Comparison of ENCODE assay signal across 9 cellular contexts in genomic region chr22:42342426-42343135, GRCh38.
DNase-seq lines count a peak whose midpoint lies in the region; ATAC-seq, FAIRE-seq and TF ChIP-seq lines count a peak whose summit lies in the region.
"Had no signal": no experiment of that assay in that cellular context is flagged by ENCODE, and none has a peak within 500 bp of the region (broad histone marks: within the 10 kb centered on the region; RNA-seq: fewer than 3 reads in every experiment).

No MANE protein-coding gene starts in this region.

- no peak; the same call in 2 of the 3 replicates for ATAC-seq in HepG2
- ATAC-seq in right lobe of liver, result no peak
- ATAC-seq in activated naive CD8-positive, alpha-beta T cell treated with anti-CD3 and anti-CD28 coated beads, Interleukin-2, amount 10 ng/mL, durations not matched to agents 7 days and 5 days (ENCODE audit: low read depth), result no peak
- no peak for ATAC-seq in naive B cell (ENCODE audit: low read depth in 2 of 2)

- H3K27me3 ChIP-seq in HepG2 (ENCODE audit: control insufficient read depth in 1 of 2, insufficient read depth in 2 of 2, low read length in 2 of 2), result peaks cover 4 to 51% of the 10 kb centered on the region in 2 experiments
- H3K27me3 ChIP-seq in right lobe of liver, result no peaks in the 10 kb centered on the region

- H3K27ac ChIP-seq in HepG2 (ENCODE audit: extremely low read length, insufficient read depth, low read length) (no peak overlapping the region), right lobe of liver (no peak overlapping the region)

- H3K36me3 Mint-ChIP-seq in activated naive CD8-positive, alpha-beta T cell treated with anti-CD3 and anti-CD28 coated beads, Interleukin-2, amount 10 ng/mL, durations not matched to agents 7 days and 5 days, result no peaks in the 10 kb centered on the region
- H3K36me3 Mint-ChIP-seq in naive B cell, result no peaks in the 10 kb centered on the region

- peak overlapping the region; percentile 48 for H3K27ac Mint-ChIP-seq in activated naive CD8-positive, alpha-beta T cell treated with anti-CD3 and anti-CD28 coated beads, Interleukin-2, amount 10 ng/mL, durations not matched to agents 7 days and 5 days
- H3K27ac Mint-ChIP-seq in naive B cell, result peak overlapping the region in 1 of 6 donors; percentile 21

- 0 out of 2 replicates have a peak overlapping the region, but pooled peaks have one; percentile 23 for H3K4me2 ChIP-seq in HepG2 (ENCODE audit: low read depth, low read length)

- POLR2A ChIA-PET in HepG2 (lab: Yijun Ruan, JAX), result no interaction called here
- POLR2A ChIA-PET in activated naive CD8-positive, alpha-beta T cell treated with anti-CD3 and anti-CD28 coated beads, Interleukin-2, amount 10 ng/mL, durations not matched to agents 7 days and 5 days (lab: Charles Lee), result interaction anchor here (0.5 kb wide), 1 partner anchor 456 kb away, joined by 3 read pairs; no protein-coding TSS in a partner anchor

- peaks cover 12% of the 10 kb centered on the region for H3K27me3 Mint-ChIP-seq in activated naive CD8-positive, alpha-beta T cell treated with anti-CD3 and anti-CD28 coated beads, Interleukin-2, amount 10 ng/mL, durations not matched to agents 7 days and 5 days
- H3K27me3 Mint-ChIP-seq in naive B cell, result peaks cover 30 to 74% (median 45%) of the 10 kb centered on the region in 3 donors

- no peaks in the 10 kb centered on the region for H3K9me3 ChIP-seq in HepG2 (ENCODE audit: low read length)
- no peaks in the 10 kb centered on the region for H3K9me3 ChIP-seq in right lobe of liver

- no peaks in the 10 kb centered on the region for H4K20me1 ChIP-seq in HepG2 (ENCODE audit: insufficient read depth, low read length)

- DNase-seq in HepG2 (ENCODE audit: low spot score) (no peak), right lobe of liver (no peak), naive B cell (no peak), HCEC 1CT (no peak), mesenteric fat pad (ENCODE audit: low spot score) (no peak), T1000 (lab: John Stamatoyannopoulos, UW) (no peak)
- no peak for DNase-seq in activated naive CD8-positive, alpha-beta T cell treated with anti-CD3 and anti-CD28 coated beads, Interleukin-2, amount 10 ng/mL, durations not matched to agents 7 days and 5 days
- DNase-seq in stimulated activated CD4-positive, alpha-beta T cell treated with anti-CD3 and anti-CD28 coated beads, Interleukin-2, amount 100 ng/mL, for 48 hours, result no peak
- DNase-seq: left colon had no signal

- H3K79me2 ChIP-seq in HepG2 (ENCODE audit: insufficient read depth, low read length), result no peaks in the 10 kb centered on the region

- H3K9me3 Mint-ChIP-seq in activated naive CD8-positive, alpha-beta T cell treated with anti-CD3 and anti-CD28 coated beads, Interleukin-2, amount 10 ng/mL, durations not matched to agents 7 days and 5 days, result no peaks in the 10 kb centered on the region
- H3K9me3 Mint-ChIP-seq in naive B cell, result no peaks in the 10 kb centered on the region

- no peaks in the 10 kb centered on the region for H3K4me1 Mint-ChIP-seq in activated naive CD8-positive, alpha-beta T cell treated with anti-CD3 and anti-CD28 coated beads, Interleukin-2, amount 10 ng/mL, durations not matched to agents 7 days and 5 days
- H3K4me1 Mint-ChIP-seq in naive B cell, result peaks cover 8 to 13% (median 12%) of the 10 kb centered on the region in 3 donors

- no peak overlapping the region for H3K4me3 ChIP-seq in HepG2 (replicated peaks in 1 of 3; ENCODE audit: insufficient read depth in 1 of 3, low read depth in 2 of 3, low read length in 3 of 3)
- no peak overlapping the region for H3K4me3 ChIP-seq in right lobe of liver

- in situ Hi-C loops in HepG2 (cut with HindIII; ENCODE audit: extremely low pct_ligation_motif_present, low pct_unique_long_range_greater_than_20kb), result no loop called here

- intact Hi-C loops in HepG2 (cut with micrococcal nuclease; ENCODE audit: unreplicated experiment), result no loop called here
- intact Hi-C loops in right lobe of liver (cut with DNase I), result no loop called here

- no peaks in the 10 kb centered on the region for H3K4me1 ChIP-seq in HepG2 (ENCODE audit: insufficient read depth, low read length)
- H3K4me1 ChIP-seq in right lobe of liver, result no peaks in the 10 kb centered on the region

- H3K9ac ChIP-seq in HepG2 (ENCODE audit: insufficient read depth, low read depth, low read length), result no peak overlapping the region

- 82% methylated on average over 8 of the region's 11 CpGs for WGBS in HepG2 (ENCODE audit: low lambda C conversion rate)
- WGBS in right lobe of liver (ENCODE audit: insufficient coverage, low coverage, low lambda C conversion rate, missing lambda C conversion rate), result 86% methylated on average over 4 of the region's 11 CpGs

- no peak for TF ChIP-seq RAD21 in HepG2 (CRISPR knock-in tag; IDR thresholded peaks at IDR 0.05)

- TF ChIP-seq POLR2A in HepG2 (IDR thresholded peaks at IDR 0.05; ENCODE audit: insufficient read depth in 1 of 2, low read depth in 2 of 2, low read length in 2 of 2), result no peak
- no peak for TF ChIP-seq POLR2A in right lobe of liver (IDR thresholded peaks at IDR 0.05)

- H3K36me3 ChIP-seq in HepG2 (replicated peaks in 1 of 2; ENCODE audit: control insufficient read depth in 1 of 2, insufficient read depth in 2 of 2, low read length in 2 of 2) (no peaks in the 10 kb centered on the region), right lobe of liver (no peaks in the 10 kb centered on the region)

- no peak for TF ChIP-seq CTCF in HepG2 (CRISPR knock-in tag; IDR thresholded peaks at IDR 0.05)
- TF ChIP-seq CTCF in right lobe of liver (IDR thresholded peaks at IDR 0.05), result no peak

- no peak overlapping the region for H2AFZ ChIP-seq in HepG2 (ENCODE audit: low read length)

- peak overlapping the region; percentile 56 for H3K4me3 Mint-ChIP-seq in activated naive CD8-positive, alpha-beta T cell treated with anti-CD3 and anti-CD28 coated beads, Interleukin-2, amount 10 ng/mL, durations not matched to agents 7 days and 5 days
- H3K4me3 Mint-ChIP-seq in naive B cell, result peak overlapping the region; percentile 53 to 86 (median 70)

- CTCF ChIA-PET in HepG2 (lab: Yijun Ruan, JAX; ENCODE audit: low intra/inter-chr PET ratio, low total read pairs), result no interaction called here

- TF ChIP-seq EP300 in HepG2 (IDR thresholded peaks at IDR 0.05; ENCODE audit: low read depth in 2 of 2, low read length in 2 of 2), result no peak
- TF ChIP-seq EP300 in HepG2 (CRISPR knock-in tag; IDR thresholded peaks at IDR 0.05; ENCODE audit: borderline replicate concordance), result no peak

- BruUV-seq in HepG2 (replicated peaks; lab: Mats Ljungman, UMichigan), result no TSS peak

- FAIRE-seq in HepG2 (lab: Jason Lieb, UNC), result no peak

TF ChIP-seq in HepG2, 621 proteins besides CTCF, POLR2A, EP300 and RAD21:
- TF ChIP-seq ZNF570 (CRISPR knock-in tag; IDR thresholded peaks at IDR 0.05; ENCODE audit: borderline replicate concordance), result no peak
- TF ChIP-seq CEBPG (CRISPR knock-in tag; IDR thresholded peaks at IDR 0.05), result no peak
- no peak for TF ChIP-seq WIZ (CRISPR knock-in tag; IDR thresholded peaks at IDR 0.05)
- TF ChIP-seq ZNF747 (CRISPR knock-in tag; IDR thresholded peaks at IDR 0.05; ENCODE audit: borderline replicate concordance), result no peak
- TF ChIP-seq TEAD2 (CRISPR knock-in tag; IDR thresholded peaks at IDR 0.05), result no peak
- no peak for TF ChIP-seq ZNF451 (CRISPR knock-in tag; IDR thresholded peaks at IDR 0.05)
- no peak for TF ChIP-seq ZMAT3 (CRISPR knock-in tag; conservative IDR thresholded peaks at IDR 0.05)
- TF ChIP-seq, protein P1, sequence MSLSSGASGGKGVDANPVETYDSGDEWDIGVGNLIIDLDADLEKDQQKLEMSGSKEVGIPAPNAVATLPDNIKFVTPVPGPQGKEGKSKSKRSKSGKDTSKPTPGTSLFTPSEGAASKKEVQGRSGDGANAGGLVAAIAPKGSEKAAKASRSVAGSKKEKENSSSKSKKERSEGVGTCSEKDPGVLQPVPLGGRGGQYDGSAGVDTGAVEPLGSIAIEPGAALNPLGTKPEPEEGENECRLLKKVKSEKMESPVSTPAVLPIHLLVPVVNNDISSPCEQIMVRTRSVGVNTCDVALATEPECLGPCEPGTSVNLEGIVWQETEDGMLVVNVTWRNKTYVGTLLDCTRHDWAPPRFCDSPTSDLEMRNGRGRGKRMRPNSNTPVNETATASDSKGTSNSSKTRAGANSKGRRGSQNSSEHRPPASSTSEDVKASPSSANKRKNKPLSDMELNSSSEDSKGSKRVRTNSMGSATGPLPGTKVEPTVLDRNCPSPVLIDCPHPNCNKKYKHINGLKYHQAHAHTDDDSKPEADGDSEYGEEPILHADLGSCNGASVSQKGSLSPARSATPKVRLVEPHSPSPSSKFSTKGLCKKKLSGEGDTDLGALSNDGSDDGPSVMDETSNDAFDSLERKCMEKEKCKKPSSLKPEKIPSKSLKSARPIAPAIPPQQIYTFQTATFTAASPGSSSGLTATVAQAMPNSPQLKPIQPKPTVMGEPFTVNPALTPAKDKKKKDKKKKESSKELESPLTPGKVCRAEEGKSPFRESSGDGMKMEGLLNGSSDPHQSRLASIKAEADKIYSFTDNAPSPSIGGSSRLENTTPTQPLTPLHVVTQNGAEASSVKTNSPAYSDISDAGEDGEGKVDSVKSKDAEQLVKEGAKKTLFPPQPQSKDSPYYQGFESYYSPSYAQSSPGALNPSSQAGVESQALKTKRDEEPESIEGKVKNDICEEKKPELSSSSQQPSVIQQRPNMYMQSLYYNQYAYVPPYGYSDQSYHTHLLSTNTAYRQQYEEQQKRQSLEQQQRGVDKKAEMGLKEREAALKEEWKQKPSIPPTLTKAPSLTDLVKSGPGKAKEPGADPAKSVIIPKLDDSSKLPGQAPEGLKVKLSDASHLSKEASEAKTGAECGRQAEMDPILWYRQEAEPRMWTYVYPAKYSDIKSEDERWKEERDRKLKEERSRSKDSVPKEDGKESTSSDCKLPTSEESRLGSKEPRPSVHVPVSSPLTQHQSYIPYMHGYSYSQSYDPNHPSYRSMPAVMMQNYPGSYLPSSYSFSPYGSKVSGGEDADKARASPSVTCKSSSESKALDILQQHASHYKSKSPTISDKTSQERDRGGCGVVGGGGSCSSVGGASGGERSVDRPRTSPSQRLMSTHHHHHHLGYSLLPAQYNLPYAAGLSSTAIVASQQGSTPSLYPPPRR (CRISPR knock-in tag; IDR thresholded peaks at IDR 0.05; ENCODE audit: borderline replicate concordance), result no peak
- no peak for TF ChIP-seq ZNF674 (CRISPR knock-in tag; IDR thresholded peaks at IDR 0.05; ENCODE audit: low read depth)
- no peak for TF ChIP-seq ZNF672 (CRISPR knock-in tag; IDR thresholded peaks at IDR 0.05)
- TF ChIP-seq ZNF256 (CRISPR knock-in tag; conservative IDR thresholded peaks at IDR 0.05), result no peak
- TF ChIP-seq JUNB (CRISPR knock-in tag; IDR thresholded peaks at IDR 0.05; ENCODE audit: borderline replicate concordance), result no peak
- TF ChIP-seq FIP1L1 (IDR thresholded peaks at IDR 0.05; ENCODE audit: borderline replicate concordance, insufficient read depth, low read depth, low read length), result no peak
- no peak for TF ChIP-seq ZNF317 (CRISPR knock-in tag; IDR thresholded peaks at IDR 0.05)
TF ChIP-seq in HepG2: peak in this region for 0.
